In the genomic region with DNA sequence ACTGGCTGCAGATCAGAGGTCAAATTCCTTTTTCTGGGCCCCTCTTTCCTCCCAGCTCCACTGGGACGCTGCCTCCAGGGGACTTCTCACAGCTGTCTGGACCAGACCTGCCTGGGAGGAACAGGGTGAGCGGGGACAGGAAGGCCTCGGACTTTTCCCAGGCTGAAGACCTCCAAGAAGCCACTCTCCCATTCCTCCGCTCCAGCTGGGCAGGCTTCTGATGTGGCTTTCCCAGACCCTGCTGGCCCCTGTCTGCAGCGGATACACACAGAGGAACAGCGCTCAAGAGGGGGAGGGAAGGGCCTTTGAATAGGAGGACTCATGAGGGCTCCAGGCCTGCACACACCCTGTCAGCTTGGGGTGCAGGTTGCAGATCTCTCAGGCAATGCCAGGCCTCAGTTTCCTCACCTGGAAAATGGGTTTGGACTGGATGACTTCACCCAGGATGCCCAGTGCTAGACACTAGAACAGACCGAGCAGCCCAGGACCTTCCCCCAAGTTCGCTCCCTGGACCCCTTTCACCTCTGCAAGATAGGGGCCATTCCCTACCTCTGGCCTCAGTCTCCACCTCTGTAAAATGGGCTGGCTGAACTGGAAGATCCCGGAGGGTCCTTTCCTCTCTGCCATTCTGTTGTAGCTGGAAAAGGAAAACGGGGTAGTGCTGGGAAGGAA, we compare ENCODE assay signal across 18 cellular contexts. TPM values are rescaled to one million over a fixed set of nuclear protein-coding genes. Genes with fewer than 3 reads are reported as not detected.
DNase-seq lines count a peak whose midpoint lies in the region; ATAC-seq and TF ChIP-seq lines count a peak whose summit lies in the region.
"Had no signal": no experiment of that assay in that cellular context is flagged by ENCODE, and none has a peak within 500 bp of the region (broad histone marks: within the 10 kb centered on the region; RNA-seq: fewer than 3 reads in every experiment).

No MANE protein-coding gene starts in this region.

- no peaks in the 10 kb centered on the region for H4K20me1 ChIP-seq in BLaER1
- H4K20me1 ChIP-seq: BLaER1 treated with 17β-estradiol and CSF1 and Interleukin-3, amounts not matched to agents 10 nM and 100 nM had no signal

- H3K4me2 ChIP-seq in BLaER1 (0 out of 2 replicates have a peak overlapping the region, but pooled peaks have one; percentile 7), neuronal stem cell (ENCODE audit: insufficient read depth, low read length, poor library complexity, severe bottlenecking) (no peak overlapping the region)
- H3K4me2 ChIP-seq: GM23338 had no signal

- H3K4me3 ChIP-seq in heart right ventricle (no peak overlapping the region), BLaER1 (no peak overlapping the region), SJCRH30 (no peak overlapping the region), neuronal stem cell (ENCODE audit: low read length in 2 of 2) (no peak overlapping the region), coronary artery (no peak overlapping the region)
- H3K4me3 ChIP-seq: BLaER1 treated with 17β-estradiol and CSF1 and Interleukin-3, amounts not matched to agents 10 nM and 100 nM; GM12878; GM23338 had no signal

- peaks cover 0 to 22% (median 8%) of the 10 kb centered on the region in 9 donors for H3K4me1 ChIP-seq in heart right ventricle
- H3K4me1 ChIP-seq in BLaER1, result peaks cover 32% of the 10 kb centered on the region
- no peaks in the 10 kb centered on the region; the same call in 1 of the 2 replicates for H3K4me1 ChIP-seq in SJCRH30
- no peaks in the 10 kb centered on the region for H3K4me1 ChIP-seq in neuronal stem cell (ENCODE audit: control insufficient read depth in 2 of 2, insufficient read depth in 1 of 2, low read depth in 1 of 2, low read length in 2 of 2)

- H2AK5ac ChIP-seq in neuronal stem cell (ENCODE audit: low read depth, low read length), result no peak overlapping the region

- no peak overlapping the region for H2BK120ac ChIP-seq in neuronal stem cell (ENCODE audit: low read depth, low read length)

- no peak overlapping the region for H3K23ac ChIP-seq in neuronal stem cell (ENCODE audit: low read depth, low read length, poor library complexity)

- H3K9me3 ChIP-seq in heart right ventricle (no peaks in the 10 kb centered on the region), BLaER1 (no peaks in the 10 kb centered on the region), SJCRH30 (replicated peaks) (no peaks in the 10 kb centered on the region), neuronal stem cell (replicated peaks in 1 of 2; ENCODE audit: control insufficient read depth in 2 of 2, insufficient read depth in 1 of 2, low read depth in 1 of 2, low read length in 2 of 2) (peaks cover 0 to 3% of the 10 kb centered on the region in 2 donors)
- H3K9me3 ChIP-seq: BLaER1 treated with 17β-estradiol and CSF1 and Interleukin-3, amounts not matched to agents 10 nM and 100 nM had no signal

- no peak overlapping the region for H3K14ac ChIP-seq in neuronal stem cell (ENCODE audit: low read length)

- no peak overlapping the region for H2AFZ ChIP-seq in neuronal stem cell (ENCODE audit: low read length)
- H2AFZ ChIP-seq: GM23338 had no signal

- no peak overlapping the region for H3K9ac ChIP-seq in BLaER1
- H3K9ac ChIP-seq in neuronal stem cell (ENCODE audit: low read depth, low read length, poor library complexity), result no peak overlapping the region

- no peak overlapping the region for H2BK12ac ChIP-seq in neuronal stem cell (ENCODE audit: low read length)

- DNase-seq in heart right ventricle, result peak; percentile 64 to 65
- no peak for DNase-seq in Right ventricle myocardium inferior (ENCODE audit: missing footprints)
- peak; percentile 61 to 66 for DNase-seq in SJCRH30
- DNase-seq in neuronal stem cell (ENCODE audit: low spot score), result no peak
- no peak for DNase-seq in iPS-NIHi7 (ENCODE audit: extremely low spot score)
- DNase-seq in coronary artery (ENCODE audit: low spot score), result no peak
- no peak for DNase-seq in GM13976 (ENCODE audit: low spot score)
- DNase-seq: 8988T; Calu3; CD8-positive, alpha-beta T cell; DMS79 treated with DMSO at 0.1 percent for 48 hours; H7 had no signal

- H3K27me3 ChIP-seq in heart right ventricle (no peaks in the 10 kb centered on the region), BLaER1 (no peaks in the 10 kb centered on the region), SJCRH30 (no peaks in the 10 kb centered on the region), neuronal stem cell (ENCODE audit: control insufficient read depth in 3 of 3, insufficient read depth in 3 of 3, low read depth in 1 of 3, low read length in 3 of 3) (no peaks in the 10 kb centered on the region)
- H3K27me3 ChIP-seq: BLaER1 treated with 17β-estradiol and CSF1 and Interleukin-3, amounts not matched to agents 10 nM and 100 nM had no signal

- peak overlapping the region; percentile 55 for H3K18ac ChIP-seq in neuronal stem cell (ENCODE audit: low read length)

- peak in 7 of 8 donors; percentile 19 to 64 (median 38) for ATAC-seq in heart right ventricle
- no peak for ATAC-seq in Right ventricle myocardium inferior
- ATAC-seq: CD8-positive, alpha-beta T cell; GM12878; GM23338 had no signal

- TF ChIP-seq CTCF in heart right ventricle (IDR thresholded peaks at IDR 0.05) (no peak), coronary artery (IDR thresholded peaks at IDR 0.05) (no peak), GM13976 (IDR thresholded peaks at IDR 0.05; ENCODE audit: borderline replicate concordance, control extremely low read depth, extremely low read depth, insufficient read depth, missing control alignments) (no peak)

- H3K4ac ChIP-seq in neuronal stem cell (ENCODE audit: low read length), result no peak overlapping the region

- no peak overlapping the region for H4K91ac ChIP-seq in neuronal stem cell (ENCODE audit: low read depth, low read length, poor library complexity)

- H4K8ac ChIP-seq in neuronal stem cell (ENCODE audit: low read depth, low read length), result no peak overlapping the region

- H3K79me1 ChIP-seq in neuronal stem cell (ENCODE audit: low read depth, low read length), result no peaks in the 10 kb centered on the region

- intact Hi-C loops in heart right ventricle (cut with DNase I), result loop anchor here in 8 of 10 donors (5.0 to 10.0 kb wide), 4 partner anchors 116 to 233 kb away; no protein-coding TSS in a partner anchor
- intact Hi-C loops in Right ventricle myocardium inferior (cut with DNase I), result loop anchor here (5.0 kb wide), 3 partner anchors 38 to 542 kb away; partner anchors contain the start of gene RASD2

- in situ Hi-C loops in GM13976 (cut with MboI; ENCODE audit: low sequenced_read_pairs, unreplicated experiment), result loop anchor here (10.0 kb wide), 1 partner anchor 226 kb away; no protein-coding TSS in a partner anchor

- H3K27ac ChIP-seq in heart right ventricle (peak overlapping the region in 6 of 10 donors; percentile 4 to 48 (median 38)), BLaER1 (no peak overlapping the region), SJCRH30 (no peak overlapping the region), neuronal stem cell (replicated peaks; ENCODE audit: low read length) (no peak overlapping the region), coronary artery (no peak overlapping the region)
- H3K27ac ChIP-seq: BLaER1 treated with 17β-estradiol and CSF1 and Interleukin-3, amounts not matched to agents 10 nM and 100 nM had no signal

- WGBS in heart right ventricle, 2 donors, result 82% methylated on average over 10 of the region's 10 CpGs
- WGBS in neuronal stem cell (ENCODE audit: extremely low coverage in 2 of 2, insufficient read length in 2 of 2, insufficient replicate concordance in 1 of 2), 2 donors, result no CpG with 5 or more reads among the region's 10 CpGs

- H2BK5ac ChIP-seq in neuronal stem cell (ENCODE audit: low read length), result no peak overlapping the region

- H3K36me3 ChIP-seq in heart right ventricle, result no peaks in the 10 kb centered on the region
- no peaks in the 10 kb centered on the region for H3K36me3 ChIP-seq in BLaER1
- no peaks in the 10 kb centered on the region for H3K36me3 ChIP-seq in SJCRH30
- H3K36me3 ChIP-seq in neuronal stem cell (replicated peaks in 1 of 2; ENCODE audit: control insufficient read depth in 2 of 2, insufficient read depth in 2 of 2, low read length in 2 of 2), result peaks cover 0 to 3% of the 10 kb centered on the region in 2 donors
- H3K36me3 ChIP-seq: BLaER1 treated with 17β-estradiol and CSF1 and Interleukin-3, amounts not matched to agents 10 nM and 100 nM had no signal

- no peak overlapping the region for H2BK15ac ChIP-seq in neuronal stem cell (ENCODE audit: low read length)

RNA-seq across cellular contexts. Expression of gene MB, which starts 36.6 kb away (rescaled TPM):
- total RNA-seq in heart right ventricle, result over 10,000 TPM in 9 of 10 donors, 1,000 to 10,000 TPM in 1; 9,966 to 22,407 (median 14,751) TPM
- polyA plus RNA-seq in heart right ventricle, result over 10,000 TPM in 1 of 2 donors, 1,000 to 10,000 TPM in 1; 8,931 to 10,284 TPM
- 17,829 TPM for total RNA-seq in Right ventricle myocardium inferior
- total RNA-seq in SJCRH30 (2014; rRNA removed; shearing (Covaris generic)), result 4.4 and 6.3 TPM in 2 replicates
- 0.26 TPM for polyA plus RNA-seq in neuronal stem cell (2013, experiment 1 of 2)
- polyA plus RNA-seq in neuronal stem cell (2013, experiment 2 of 2), result 0.19 TPM
- total RNA-seq: Calu3; CD8-positive, alpha-beta T cell; G401; GM23338 had no signal
- polyA plus RNA-seq: AG04450, GM23338 had no signal

RNA-seq across cellular contexts. Expression of gene RASD2, which starts 39.9 kb away (rescaled TPM):
- total RNA-seq in heart right ventricle, result 1 to 10 TPM; 1.4 to 9.9 (median 3.6) TPM
- polyA plus RNA-seq in heart right ventricle, result 1 to 10 TPM; 3.1 to 5.1 TPM
- total RNA-seq in Right ventricle myocardium inferior, result 9.5 TPM
- total RNA-seq in SJCRH30 (2014; rRNA removed; shearing (Covaris generic)), result not detected in 2 replicates
- 0.29 TPM for polyA plus RNA-seq in neuronal stem cell (2013, experiment 1 of 2)
- 0.28 TPM for polyA plus RNA-seq in neuronal stem cell (2013, experiment 2 of 2)
- total RNA-seq: G401, GM12878 had no signal

Comparison
In these comparisons a context has a peak if more than half of its experiments do, and no peak if none do; other contexts are left out.
1. DNase-seq: peak in heart right ventricle (2 of 2) and SJCRH30 (2 of 2); none in Right ventricle myocardium inferior (single experiment), neuronal stem cell (single experiment), iPS-NIHi7 (single experiment), coronary artery (single experiment) and GM13976 (single experiment).
2. H3K27ac ChIP-seq: peak in heart right ventricle (6 of 10); none in BLaER1 (single experiment), SJCRH30 (single experiment), neuronal stem cell (single experiment) and coronary artery (0 of 2).
3. RNA of gene MB, which starts 36.6 kb away (total RNA-seq): 17,829 TPM in Right ventricle myocardium inferior (single experiment) and 9,966 to 22,407 TPM in heart right ventricle; 4.4 to 6.3 TPM in SJCRH30; every median in the first group is over 1,000 times any median in the second.